Comparison of ENCODE assay signal across 41 cellular contexts in the genomic region with DNA sequence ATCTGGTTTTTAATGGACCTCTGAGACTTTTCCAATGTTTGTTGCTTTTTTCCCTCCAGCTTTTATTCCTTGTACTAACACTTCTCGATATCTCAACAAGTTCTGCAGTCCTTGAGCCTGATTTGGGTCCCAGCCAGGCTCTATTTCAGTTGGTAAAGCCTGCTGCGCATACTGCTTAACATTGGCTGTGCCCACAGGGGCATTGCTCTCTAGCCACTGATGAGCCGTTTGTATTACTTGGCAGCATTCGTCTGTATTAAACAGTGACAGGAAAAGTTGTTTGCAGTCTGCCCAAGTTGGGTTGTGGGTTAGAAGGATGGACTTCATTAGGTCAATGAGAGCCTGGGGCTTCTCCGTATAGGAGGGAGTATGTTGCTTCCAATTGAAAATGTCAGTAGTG. TPM values are rescaled to one million over a fixed set of nuclear protein-coding genes. Genes with fewer than 3 reads are reported as not detected.
"Had no signal": no experiment of that assay in that cellular context is flagged by ENCODE, and none has a peak within 500 bp of the region (broad histone marks: within the 10 kb centered on the region; RNA-seq: fewer than 3 reads in every experiment).

No MANE protein-coding gene starts in this region.

- H3K27ac Mint-ChIP-seq: activated B cell treated with CpG ODN at 0.5 μM for 24 hours; activated CD4-positive, alpha-beta memory T cell treated with anti-CD3 and anti-CD28 coated beads for 36 hours; activated naive CD4-positive, alpha-beta T cell treated with anti-CD3 and anti-CD28 coated beads for 36 hours; activated naive CD4-positive, alpha-beta T cell treated with anti-CD3 and anti-CD28 coated beads, Interleukin-2, amount 50 U/mL, for 72 hours; activated T-helper 1 cell treated with anti-CD3 and anti-CD28 coated beads, Interleukin-12 subunit alpha, Interleukin-12 subunit beta, Interleukin-2, Interleukin-4 antibody, amounts not matched to agents 30 ng/mL and 10 ng/mL and 1 ng/mL, durations not matched to agents 14 hours and 24 hours and 36 hours had no signal

- H3K27me3 ChIP-seq: MG63, Peyer's patch, SJSA1 had no signal

- H3K9me3 Mint-ChIP-seq: activated B cell treated with CpG ODN at 0.5 μM for 24 hours; activated CD4-positive, alpha-beta memory T cell treated with anti-CD3 and anti-CD28 coated beads for 36 hours; activated naive CD4-positive, alpha-beta T cell treated with anti-CD3 and anti-CD28 coated beads for 36 hours; activated naive CD4-positive, alpha-beta T cell treated with anti-CD3 and anti-CD28 coated beads, Interleukin-2, amount 50 U/mL, for 72 hours; activated T-cell treated with anti-CD3 and anti-CD28 coated beads, Interleukin-2, amount 50 U/mL, for 4 hours; activated T-helper 1 cell treated with anti-CD3 and anti-CD28 coated beads, Interleukin-12 subunit alpha, Interleukin-12 subunit beta, Interleukin-2, Interleukin-4 antibody, amounts not matched to agents 30 ng/mL and 10 ng/mL and 1 ng/mL, durations not matched to agents 14 hours and 24 hours and 36 hours; IgD-negative memory B cell had no signal

- DNase-seq: activated B cell treated with CpG ODN at 0.5 μM for 24 hours; activated CD4-positive, alpha-beta memory T cell treated with anti-CD3 and anti-CD28 coated beads for 36 hours; activated CD4-positive, alpha-beta T cell treated with anti-CD3 and anti-CD28 coated beads for 4 hours; activated CD4-positive, alpha-beta T cell treated with anti-CD3 and anti-CD28 coated beads, Interleukin-2, amount 50 U/mL, for 1 hour; activated CD4-positive, CD25-positive, alpha-beta regulatory T cell treated with anti-CD3 and anti-CD28 coated beads, Interleukin-2, amount 50 U/mL, for 72 hours; activated CD8-positive, alpha-beta memory T cell treated with anti-CD3 and anti-CD28 coated beads, Interleukin-2, amount 50 U/mL, for 4 hours; activated gamma-delta T cell treated with Interleukin-2 at 50 U/mL for 16 hours; activated naive CD4-positive, alpha-beta T cell treated with anti-CD3 and anti-CD28 coated beads for 36 hours; activated T-cell treated with anti-CD3 and anti-CD28 coated beads for 4 hours; activated T-cell treated with anti-CD3 and anti-CD28 coated beads, Interleukin-2, amount 50 U/mL, for 4 hours; adrenal gland; Karpas-422; KBM-7; MG63; NCI-H1048; NCI-H1105 treated with DMSO at 0.1 percent for 48 hours; NCI-H1436; NCI-H1694; NCI-H1930; NCI-H2081 treated with DMSO at 0.1 percent for 48 hours; NCI-H226; NCI-H446 treated with DMSO at 0.1 percent for 48 hours; NCI-H524; NCI-H69; NCI-H82; NK-92 treated with Interleukin-12 subunit alpha and Interleukin-12 subunit beta, amount 100 ng/mL, for 24 hours; Peyer's patch; RPMI8226; SHP77 treated with DMSO at 0.1 percent for 48 hours; SW 1271; T-helper 1 cell; T-helper 2 cell; T-helper 9 cell had no signal

- H3K4me3 Mint-ChIP-seq: activated B cell treated with CpG ODN at 0.5 μM for 24 hours; activated CD4-positive, alpha-beta memory T cell treated with anti-CD3 and anti-CD28 coated beads for 36 hours; activated naive CD4-positive, alpha-beta T cell treated with anti-CD3 and anti-CD28 coated beads for 36 hours; activated T-cell treated with anti-CD3 and anti-CD28 coated beads, Interleukin-2, amount 50 U/mL, for 4 hours; activated T-helper 1 cell treated with anti-CD3 and anti-CD28 coated beads, Interleukin-12 subunit alpha, Interleukin-12 subunit beta, Interleukin-2, Interleukin-4 antibody, amounts not matched to agents 30 ng/mL and 10 ng/mL and 1 ng/mL, durations not matched to agents 14 hours and 24 hours and 36 hours; brain; IgD-negative memory B cell had no signal

- FAIRE-seq: bronchial epithelial cell had no signal

- H3K36me3 ChIP-seq: adrenal gland, MG63, Peyer's patch, SJSA1 had no signal

- H3K36me3 Mint-ChIP-seq: activated CD4-positive, alpha-beta memory T cell treated with anti-CD3 and anti-CD28 coated beads for 36 hours; activated naive CD4-positive, alpha-beta T cell treated with anti-CD3 and anti-CD28 coated beads, Interleukin-2, amount 50 U/mL, for 72 hours; brain; IgD-negative memory B cell had no signal

- H3K4me3 ChIP-seq: adrenal gland, MG63, SJSA1 had no signal

- H3K4me1 Mint-ChIP-seq: activated B cell treated with CpG ODN at 0.5 μM for 24 hours had no signal

- H3K9me3 ChIP-seq: adrenal gland, MG63, Peyer's patch, SJSA1 had no signal

- H3K27ac ChIP-seq: adrenal gland, SJSA1, VCaP had no signal

- H3K4me1 ChIP-seq: adrenal gland, Peyer's patch, SJSA1 had no signal

- H3K27me3 Mint-ChIP-seq: activated CD4-positive, alpha-beta memory T cell treated with anti-CD3 and anti-CD28 coated beads for 36 hours had no signal

RNA-seq across cellular contexts. Expression of a gene that starts 59.6 kb away (rescaled TPM):
- total RNA-seq: activated B cell treated with CpG ODN at 0.5 μM for 24 hours; activated CD4-positive, alpha-beta memory T cell treated with anti-CD3 and anti-CD28 coated beads for 36 hours; activated naive CD4-positive, alpha-beta T cell treated with anti-CD3 and anti-CD28 coated beads for 36 hours; activated naive CD4-positive, alpha-beta T cell treated with anti-CD3 and anti-CD28 coated beads, Interleukin-2, amount 50 U/mL, for 72 hours; activated T-cell treated with anti-CD3 and anti-CD28 coated beads, Interleukin-2, amount 50 U/mL, for 4 hours; activated T-helper 1 cell treated with anti-CD3 and anti-CD28 coated beads, Interleukin-12 subunit alpha, Interleukin-12 subunit beta, Interleukin-2, Interleukin-4 antibody, amounts not matched to agents 30 ng/mL and 10 ng/mL and 1 ng/mL, durations not matched to agents 14 hours and 24 hours and 36 hours; adrenal gland; bronchial epithelial cell; PC-3; Peyer's patch; SJSA1 had no signal
- polyA plus RNA-seq: adrenal gland, IgD-negative memory B cell had no signal
